Comparison of ENCODE assay signal across 35 cellular contexts in the genomic region with DNA sequence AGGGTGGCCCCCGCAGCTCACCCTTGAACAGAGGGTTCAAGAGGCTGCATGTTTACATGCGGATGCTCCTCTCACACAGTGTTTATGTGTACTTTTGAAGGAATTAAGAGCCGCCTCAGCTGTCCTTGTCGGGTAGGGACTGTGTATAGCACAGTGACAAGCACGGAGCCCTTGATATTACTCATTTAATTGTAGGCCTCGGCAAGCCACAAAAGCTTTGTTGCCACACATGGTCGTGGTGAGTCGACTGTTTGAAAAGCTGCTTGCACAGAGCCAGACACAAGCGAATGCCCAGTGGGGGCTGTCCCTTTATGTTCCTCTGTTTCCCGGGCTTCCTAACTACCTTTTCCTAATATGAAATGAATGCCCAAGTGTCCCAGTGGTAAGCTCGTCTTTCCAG. TPM values are rescaled to one million over a fixed set of nuclear protein-coding genes. Genes with fewer than 3 reads are reported as not detected.
DNase-seq lines count a peak whose midpoint lies in the region; ATAC-seq and TF ChIP-seq lines count a peak whose summit lies in the region.
"Had no signal": no experiment of that assay in that cellular context is flagged by ENCODE, and none has a peak within 500 bp of the region (broad histone marks: within the 10 kb centered on the region; RNA-seq: fewer than 3 reads in every experiment).

No MANE protein-coding gene starts in this region.

- H3K4me1 ChIP-seq in endodermal cell (ENCODE audit: control insufficient read depth, insufficient read depth, low read length) (peaks cover 7% of the 10 kb centered on the region), mucosa of descending colon (ENCODE audit: low read depth) (peaks cover 15% of the 10 kb centered on the region)
- H3K4me1 ChIP-seq: HAP-1 had no signal

- H3K27ac ChIP-seq in endodermal cell (ENCODE audit: low read depth, low read length) (no peak overlapping the region), coronary artery (no peak overlapping the region)
- H3K27ac ChIP-seq: esophagus squamous epithelium, heart right ventricle, lower lobe of right lung, skin epidermis had no signal

- peaks cover 34% of the 10 kb centered on the region for H3K27me3 ChIP-seq in endodermal cell (ENCODE audit: control insufficient read depth, insufficient read depth, low read length, poor library complexity, severe bottlenecking)

- H3K9me3 Mint-ChIP-seq in endodermal cell, result peaks cover 4% of the 10 kb centered on the region
- H3K9me3 Mint-ChIP-seq: activated CD8-positive, alpha-beta T cell treated with anti-CD3 and anti-CD28 coated beads for 36 hours; activated naive CD4-positive, alpha-beta T cell treated with anti-CD3 and anti-CD28 coated beads for 36 hours; activated T-helper 1 cell treated with anti-CD3 and anti-CD28 coated beads, Interleukin-12 subunit alpha, Interleukin-12 subunit beta, Interleukin-2, Interleukin-4 antibody, amounts not matched to agents 30 ng/mL and 10 ng/mL and 1 ng/mL, durations not matched to agents 14 hours and 24 hours and 36 hours; CD4-positive, alpha-beta T cell; natural killer cell treated with Interleukin-12 subunit alpha and Interleukin-12 subunit beta and Interleukin-15 and Interleukin-18, amount 100 ng/mL, for 72 hours; stimulated activated naive B cell treated with anti-CD40 and anti-IgM and Interleukin-4, amounts not matched to agents 10 μg/mL and 1 μg/mL and 100 μg/mL, for 72 hours had no signal

- WGBS in endodermal cell (ENCODE audit: insufficient coverage in 1 of 2, insufficient read length in 1 of 2), 2 experiments, result 91% methylated on average over 9 to 11 of the region's 11 CpGs

- H3K9ac ChIP-seq in endodermal cell (ENCODE audit: extremely low read depth, low read length, poor library complexity, severe bottlenecking), result no peak overlapping the region

- DNase-seq in NCI-H510A treated with DMSO at 0.1 percent for 48 hours (lab: John Stamatoyannopoulos, UW) (peak; percentile 21), NCI-H510A (lab: John Stamatoyannopoulos, UW) (no peak), MV-4-11 (lab: John Stamatoyannopoulos, UW) (peak; percentile 39), endodermal cell (peak; percentile 39), mucosa of descending colon (no peak), coronary artery (ENCODE audit: low spot score) (no peak)
- DNase-seq: activated CD4-positive, alpha-beta T cell treated with anti-CD3 and anti-CD28 coated beads for 1 hour; activated CD8-positive, alpha-beta memory T cell treated with anti-CD3 and anti-CD28 coated beads, Interleukin-2, amount 50 U/mL, for 48 hours; activated CD8-positive, alpha-beta T cell treated with anti-CD3 and anti-CD28 coated beads for 36 hours; activated naive CD4-positive, alpha-beta T cell treated with anti-CD3 and anti-CD28 coated beads for 36 hours; AML-193; CD4-positive, alpha-beta T cell; esophagus squamous epithelium; foreskin melanocyte; heart right ventricle; IMR-90; kidney glomerular epithelial cell; lower lobe of right lung; NCI-H1105; NCI-H187 treated with DMSO at 0.1 percent for 48 hours; NCI-H524 treated with DMSO at 0.1 percent for 48 hours; occipital lobe; SHP77; stimulated activated naive B cell treated with anti-CD40 and anti-IgM and Interleukin-4, amounts not matched to agents 10 μg/mL and 1 μg/mL and 100 μg/mL, for 72 hours; substantia nigra had no signal

- H3K4me3 ChIP-seq in endodermal cell (ENCODE audit: low read length), result no peak overlapping the region
- H3K4me3 ChIP-seq in mucosa of descending colon, result no peak overlapping the region
- no peak overlapping the region for H3K4me3 ChIP-seq in coronary artery
- H3K4me3 ChIP-seq: esophagus squamous epithelium, HAP-1, heart right ventricle, lower lobe of right lung, skin epidermis, upper lobe of left lung had no signal

- H3K9me3 ChIP-seq in endodermal cell (ENCODE audit: control insufficient read depth, low read length), result peaks cover 3% of the 10 kb centered on the region
- no peaks in the 10 kb centered on the region for H3K9me3 ChIP-seq in mucosa of descending colon
- H3K9me3 ChIP-seq: heart right ventricle, lower lobe of right lung, upper lobe of left lung had no signal

- ATAC-seq in HG03095 (IDR thresholded peaks at IDR 0.05; ENCODE audit: unreplicated experiment), result no peak
- no peak for ATAC-seq in HG03521 (IDR thresholded peaks at IDR 0.05; ENCODE audit: unreplicated experiment)
- ATAC-seq in mucosa of descending colon, result no peak
- ATAC-seq: activated CD8-positive, alpha-beta T cell treated with anti-CD3 and anti-CD28 coated beads for 36 hours; heart right ventricle; lower lobe of right lung; natural killer cell treated with Interleukin-12 subunit alpha and Interleukin-12 subunit beta and Interleukin-15 and Interleukin-18, amount 100 ng/mL, for 72 hours; Panc1; stimulated activated naive B cell treated with anti-CD40 and anti-IgM and Interleukin-4, amounts not matched to agents 10 μg/mL and 1 μg/mL and 100 μg/mL, for 72 hours had no signal

- H3K4me1 Mint-ChIP-seq in endodermal cell, result peaks cover 35% of the 10 kb centered on the region

- H3K27ac Mint-ChIP-seq in endodermal cell, result no peak overlapping the region
- H3K27ac Mint-ChIP-seq: activated CD8-positive, alpha-beta T cell treated with anti-CD3 and anti-CD28 coated beads for 36 hours; activated naive CD4-positive, alpha-beta T cell treated with anti-CD3 and anti-CD28 coated beads for 36 hours; activated T-helper 1 cell treated with anti-CD3 and anti-CD28 coated beads, Interleukin-12 subunit alpha, Interleukin-12 subunit beta, Interleukin-2, Interleukin-4 antibody, amounts not matched to agents 30 ng/mL and 10 ng/mL and 1 ng/mL, durations not matched to agents 14 hours and 24 hours and 36 hours; brain; CD4-positive, alpha-beta T cell; natural killer cell treated with Interleukin-12 subunit alpha and Interleukin-12 subunit beta and Interleukin-15 and Interleukin-18, amount 100 ng/mL, for 72 hours; stimulated activated naive B cell treated with anti-CD40 and anti-IgM and Interleukin-4, amounts not matched to agents 10 μg/mL and 1 μg/mL and 100 μg/mL, for 72 hours had no signal

- H3K4me3 Mint-ChIP-seq in endodermal cell, result no peak overlapping the region
- H3K4me3 Mint-ChIP-seq: activated CD8-positive, alpha-beta T cell treated with anti-CD3 and anti-CD28 coated beads for 36 hours; activated naive CD4-positive, alpha-beta T cell treated with anti-CD3 and anti-CD28 coated beads for 36 hours; activated T-helper 1 cell treated with anti-CD3 and anti-CD28 coated beads, Interleukin-12 subunit alpha, Interleukin-12 subunit beta, Interleukin-2, Interleukin-4 antibody, amounts not matched to agents 30 ng/mL and 10 ng/mL and 1 ng/mL, durations not matched to agents 14 hours and 24 hours and 36 hours; brain; CD4-positive, alpha-beta T cell; natural killer cell treated with Interleukin-12 subunit alpha and Interleukin-12 subunit beta and Interleukin-15 and Interleukin-18, amount 100 ng/mL, for 72 hours; stimulated activated naive B cell treated with anti-CD40 and anti-IgM and Interleukin-4, amounts not matched to agents 10 μg/mL and 1 μg/mL and 100 μg/mL, for 72 hours had no signal

- no peak for TF ChIP-seq CTCF in endodermal cell (conservative IDR thresholded peaks at IDR 0.05)
- no peak for TF ChIP-seq CTCF in mucosa of descending colon (IDR thresholded peaks at IDR 0.05)
- no peak for TF ChIP-seq CTCF in coronary artery (IDR thresholded peaks at IDR 0.05)

- H3K36me3 ChIP-seq in endodermal cell (ENCODE audit: control insufficient read depth, insufficient read depth, low read length), result no peaks in the 10 kb centered on the region
- H3K36me3 ChIP-seq in mucosa of descending colon (ENCODE audit: low read depth), result no peaks in the 10 kb centered on the region
- H3K36me3 ChIP-seq: esophagus squamous epithelium, HAP-1, heart right ventricle, lower lobe of right lung, upper lobe of left lung had no signal

- H3K36me3 Mint-ChIP-seq in endodermal cell (ENCODE audit: low read depth), result no peaks in the 10 kb centered on the region
- H3K36me3 Mint-ChIP-seq: brain; natural killer cell treated with Interleukin-12 subunit alpha and Interleukin-12 subunit beta and Interleukin-15 and Interleukin-18, amount 100 ng/mL, for 72 hours; stimulated activated naive B cell treated with anti-CD40 and anti-IgM and Interleukin-4, amounts not matched to agents 10 μg/mL and 1 μg/mL and 100 μg/mL, for 72 hours had no signal

- intact Hi-C loops in mucosa of descending colon (cut with DNase I, micrococcal nuclease), result no loop called here

- peaks cover 30% of the 10 kb centered on the region for H3K27me3 Mint-ChIP-seq in endodermal cell (ENCODE audit: insufficient read depth)

RNA-seq across cellular contexts. Expression of a gene that starts 4.5 kb away (rescaled TPM):
- total RNA-seq in endodermal cell (10 to 100 TPM in 1 of 2 donors, 1 to 10 TPM in 1; 7.7 to 10.2 TPM), mucosa of descending colon (10 to 100 TPM in 1 of 3 donors, 1 to 10 TPM in 1, under 1 TPM in 1; 0.70 to 15.1 (median 1.0) TPM)
- polyA plus RNA-seq in endodermal cell (2013, experiment 1 of 2), result 1.5 TPM
- polyA plus RNA-seq in endodermal cell (2013, experiment 2 of 2), result 0.70 TPM
- total RNA-seq: natural killer cell treated with Interleukin-12 subunit alpha and Interleukin-12 subunit beta and Interleukin-15 and Interleukin-18, amount 100 ng/mL, for 72 hours; pulmonary artery endothelial cell had no signal

Comparison
In these comparisons a context has a peak if more than half of its experiments do, and no peak if none do; other contexts are left out.
1. DNase-seq: peak in NCI-H510A treated with DMSO at 0.1 percent for 48 hours (single experiment), MV-4-11 (single experiment) and endodermal cell (single experiment); none in NCI-H510A (single experiment), mucosa of descending colon (0 of 3) and coronary artery (single experiment).